Comparison of ENCODE assay signal across 21 cellular contexts in genomic region chr20:36362978-36363713, GRCh38. TPM values are rescaled to one million over a fixed set of nuclear protein-coding genes. Genes with fewer than 3 reads are reported as not detected.
DNase-seq lines count a peak whose midpoint lies in the region; ATAC-seq, FAIRE-seq and TF ChIP-seq lines count a peak whose summit lies in the region.
"Had no signal": no experiment of that assay in that cellular context is flagged by ENCODE, and none has a peak within 500 bp of the region (broad histone marks: within the 10 kb centered on the region; RNA-seq: fewer than 3 reads in every experiment).

No MANE protein-coding gene starts in this region.

- no peak overlapping the region for H3K4me2 ChIP-seq in HepG2 (ENCODE audit: low read depth, low read length)
- H3K4me2 ChIP-seq in H1 (ENCODE audit: insufficient read depth in 1 of 2, low read depth in 2 of 2, low read length in 2 of 2) = no peak overlapping the region
- H3K4me2 ChIP-seq: BLaER1, GM23338 had no signal

- CTCF ChIA-PET in HepG2 (lab: Yijun Ruan, JAX; ENCODE audit: low intra/inter-chr PET ratio, low total read pairs) = no interaction called here
- CTCF ChIA-PET in H1 (lab: Charles Lee; ENCODE audit: partially characterized antibody) = interaction anchor here (1.0 kb wide), 2 partner anchors 15 to 28 kb away, joined by 3 read pairs; no protein-coding TSS in a partner anchor

- H3K18ac ChIP-seq in H1 (ENCODE audit: extremely low read depth, low read length) = no peak overlapping the region

- H2BK15ac ChIP-seq in H1 (ENCODE audit: low read length) = no peak overlapping the region

- H2AFZ ChIP-seq in HepG2 (ENCODE audit: low read length) (no peak overlapping the region), H1 (ENCODE audit: low read length) (no peak overlapping the region)
- H2AFZ ChIP-seq: GM23338 had no signal

- peaks cover 10% of the 10 kb centered on the region for H3K4me1 ChIP-seq in HepG2 (ENCODE audit: insufficient read depth, low read length)
- no peaks in the 10 kb centered on the region for H3K4me1 ChIP-seq in right lobe of liver
- peaks cover 0 to 9% (median under 1%) of the 10 kb centered on the region in 4 experiments; a peak in 3 of 7 replicates for H3K4me1 ChIP-seq in H1 (replicated peaks in 1 of 4; ENCODE audit: control insufficient read depth in 3 of 4, insufficient read depth in 4 of 4, low read length in 3 of 4)
- H3K4me1 ChIP-seq: HAP-1 had no signal

- POLR2A ChIA-PET in HepG2 (lab: Yijun Ruan, JAX) = no interaction called here
- POLR2A ChIA-PET in H1 (lab: Charles Lee; ENCODE audit: partially characterized antibody) = interaction anchor here (1.4 kb wide), 1 partner anchor 50 kb away, joined by 3 read pairs; no protein-coding TSS in a partner anchor

- H3K9me3 ChIP-seq in HepG2 (ENCODE audit: low read length) (no peaks in the 10 kb centered on the region), right lobe of liver (no peaks in the 10 kb centered on the region), H1 (ENCODE audit: insufficient read depth in 2 of 2, low read depth in 1 of 2, low read length in 1 of 2) (no peaks in the 10 kb centered on the region)
- H3K9me3 ChIP-seq: BLaER1, Caco-2, HAP-1 had no signal

- peaks cover 12% of the 10 kb centered on the region for H3K27me3 Mint-ChIP-seq in endothelial cell (ENCODE audit: unreplicated experiment)

- H3K14ac ChIP-seq in H1 (ENCODE audit: insufficient read length) = no peak overlapping the region

- DNase-seq in HepG2 (ENCODE audit: low spot score) = no peak
- DNase-seq in right lobe of liver = no peak
- DNase-seq in H1 (ENCODE audit: low read depth in 1 of 2, low spot score in 2 of 2) = no peak
- no peak for DNase-seq in DMS79 treated with DMSO at 0.1 percent for 48 hours (lab: John Stamatoyannopoulos, UW)
- DNase-seq in endothelial cell (ENCODE audit: low spot score) = no peak
- DNase-seq: Caco-2; CD4-positive, CD25-positive, alpha-beta regulatory T cell; CD8-positive, alpha-beta T cell; DMS153; EL; GDM1 had no signal

- in situ Hi-C loops in HepG2 (cut with HindIII; ENCODE audit: extremely low pct_ligation_motif_present, low pct_unique_long_range_greater_than_20kb) = no loop called here

- no peak overlapping the region for H4K91ac ChIP-seq in H1 (replicated peaks; ENCODE audit: insufficient read length, low read length)

- H3K9ac ChIP-seq in HepG2 (ENCODE audit: insufficient read depth, low read depth, low read length) (no peak overlapping the region), H1 (replicated peaks in 1 of 4; ENCODE audit: extremely low read depth in 1 of 4, low read depth in 3 of 4, low read length in 3 of 4) (no peak overlapping the region; a peak in 1 of 7 replicates)
- H3K9ac ChIP-seq: BLaER1 had no signal

- no peak for TF ChIP-seq RAD21 in HepG2 (CRISPR knock-in tag; IDR thresholded peaks at IDR 0.05)
- TF ChIP-seq RAD21 in H1 (IDR thresholded peaks at IDR 0.05 in 1 of 2, conservative IDR thresholded peaks at IDR 0.05 in 1 of 2; ENCODE audit: low read depth in 2 of 2, low read length in 2 of 2) = no peak

- no peaks in the 10 kb centered on the region for H3K23me2 ChIP-seq in H1 (ENCODE audit: low read depth, low read length)

- H2BK5ac ChIP-seq in H1 (ENCODE audit: low read depth, low read length) = no peak overlapping the region

- H3K4ac ChIP-seq in H1 (replicated peaks; ENCODE audit: insufficient read length, low read depth, low read length) = no peak overlapping the region

- no peak overlapping the region for H3K4me3 Mint-ChIP-seq in endothelial cell (ENCODE audit: unreplicated experiment)
- H3K4me3 Mint-ChIP-seq: B cell; CD4-positive, CD25-positive, alpha-beta regulatory T cell; CD8-positive, alpha-beta T cell; GM23338 had no signal

- peaks cover 7% of the 10 kb centered on the region for H3K4me1 Mint-ChIP-seq in endothelial cell (ENCODE audit: unreplicated experiment)
- H3K4me1 Mint-ChIP-seq: B cell; CD4-positive, CD25-positive, alpha-beta regulatory T cell had no signal

- BruUV-seq in HepG2 (replicated peaks; lab: Mats Ljungman, UMichigan) = no TSS peak

- intact Hi-C loops in HepG2 (cut with micrococcal nuclease; ENCODE audit: unreplicated experiment) = no loop called here
- intact Hi-C loops in right lobe of liver (cut with DNase I) = no loop called here

- no peak overlapping the region for H4K5ac ChIP-seq in H1 (ENCODE audit: insufficient read length, low read depth, low read length)

- no peak overlapping the region for H3K56ac ChIP-seq in H1 (replicated peaks; ENCODE audit: insufficient read length, low read depth, low read length)

- H2BK12ac ChIP-seq in H1 (ENCODE audit: low read depth, low read length) = no peak overlapping the region

- no peak overlapping the region for H2AK5ac ChIP-seq in H1 (ENCODE audit: low read depth, low read length)

- H3K9me3 Mint-ChIP-seq in endothelial cell (ENCODE audit: unreplicated experiment) = no peaks in the 10 kb centered on the region
- H3K9me3 Mint-ChIP-seq: CD8-positive, alpha-beta T cell; GM23338 had no signal

- H3K36me3 ChIP-seq in HepG2 (replicated peaks in 1 of 2; ENCODE audit: control insufficient read depth in 1 of 2, insufficient read depth in 2 of 2, low read length in 2 of 2) (no peaks in the 10 kb centered on the region), right lobe of liver (no peaks in the 10 kb centered on the region), H1 (ENCODE audit: control insufficient read depth in 2 of 4, insufficient read depth in 4 of 4, low read length in 3 of 4) (no peaks in the 10 kb centered on the region; a peak in 1 of 8 replicates)
- H3K36me3 ChIP-seq: BLaER1, HAP-1 had no signal

- H4K8ac ChIP-seq in H1 (ENCODE audit: extremely low read depth, insufficient read depth, low read length) = peak overlapping the region; percentile 19

- TF ChIP-seq POLR2A in HepG2 (IDR thresholded peaks at IDR 0.05; ENCODE audit: insufficient read depth in 1 of 2, low read depth in 2 of 2, low read length in 2 of 2) = no peak
- no peak for TF ChIP-seq POLR2A in right lobe of liver (IDR thresholded peaks at IDR 0.05)
- no peak for TF ChIP-seq POLR2A in H1 (IDR thresholded peaks at IDR 0.05; ENCODE audit: control extremely low read depth in 1 of 2, low read depth in 2 of 2, low read length in 2 of 2)

- H3K27ac ChIP-seq in HepG2 (ENCODE audit: extremely low read length, insufficient read depth, low read length) = no peak overlapping the region
- H3K27ac ChIP-seq in right lobe of liver = no peak overlapping the region
- peak overlapping the region; percentile 41 for H3K27ac ChIP-seq in angular gyrus (ENCODE audit: low read depth, low read length)
- no peak overlapping the region for H3K27ac ChIP-seq in H1 (ENCODE audit: low read depth, low read length)
- H3K27ac ChIP-seq: 22Rv1, BLaER1, C4-2B had no signal

- H3K79me1 ChIP-seq in H1 (ENCODE audit: low read depth, low read length) = no peaks in the 10 kb centered on the region

- H3K27ac Mint-ChIP-seq in endothelial cell (ENCODE audit: unreplicated experiment) = no peak overlapping the region
- H3K27ac Mint-ChIP-seq: B cell; CD4-positive, CD25-positive, alpha-beta regulatory T cell; CD8-positive, alpha-beta T cell; GM23338 had no signal

- H3K4me3 ChIP-seq in HepG2 (replicated peaks in 1 of 3; ENCODE audit: insufficient read depth in 1 of 3, low read depth in 2 of 3, low read length in 3 of 3) (no peak overlapping the region), right lobe of liver (no peak overlapping the region), H1 (ENCODE audit: extremely low read depth in 1 of 4, insufficient read depth in 2 of 4, low read depth in 3 of 4, low read length in 4 of 4) (no peak overlapping the region)
- H3K4me3 ChIP-seq: BLaER1, GM12878, GM23338, HAP-1 had no signal

- H4K20me1 ChIP-seq in HepG2 (ENCODE audit: insufficient read depth, low read length) (no peaks in the 10 kb centered on the region; the same call in 1 of the 2 replicates), H1 (replicated peaks in 1 of 2; ENCODE audit: control insufficient read depth in 1 of 2, insufficient read depth in 2 of 2, low read length in 2 of 2) (peaks cover 0 to 2% of the 10 kb centered on the region in 2 experiments)
- H4K20me1 ChIP-seq: BLaER1 had no signal

- FAIRE-seq in HepG2 (lab: Jason Lieb, UNC) (no peak), H1 (lab: Jason Lieb, UNC) (no peak)
- FAIRE-seq: A204.1, GM12878, H54 had no signal

- no peak; the same call in 2 of the 3 replicates for ATAC-seq in HepG2
- ATAC-seq in right lobe of liver = no peak
- ATAC-seq: CD8-positive, alpha-beta T cell; GM12878; GM23338 had no signal

- H3K23ac ChIP-seq in H1 (ENCODE audit: insufficient read length) = no peak overlapping the region

- TF ChIP-seq CTCF in HepG2 (CRISPR knock-in tag; IDR thresholded peaks at IDR 0.05) (no peak), right lobe of liver (IDR thresholded peaks at IDR 0.05) (no peak), H1 (IDR thresholded peaks at IDR 0.05; ENCODE audit: control extremely low read depth in 1 of 3, insufficient read depth in 1 of 3, low read depth in 1 of 3, low read length in 3 of 3) (no peak), endothelial cell (IDR thresholded peaks at IDR 0.05; ENCODE audit: unreplicated experiment) (no peak)

- WGBS in HepG2 (ENCODE audit: low lambda C conversion rate) = 44% methylated on average over 9 of the region's 9 CpGs
- WGBS in right lobe of liver (ENCODE audit: insufficient coverage, low coverage, low lambda C conversion rate, missing lambda C conversion rate) = 63% methylated on average over 6 of the region's 9 CpGs
- WGBS in H1 (ENCODE audit: extremely low coverage in 1 of 2, insufficient coverage in 1 of 2, insufficient read length in 1 of 2, insufficient replicate concordance in 2 of 2, low coverage in 1 of 2, low lambda C conversion rate in 2 of 2, missing lambda C conversion rate in 1 of 2), 2 experiments = 84% methylated on average over 9 of the region's 9 CpGs; no CpG with 5 or more reads in 1 of the 2 experiments

- H2BK120ac ChIP-seq in H1 (replicated peaks; ENCODE audit: low read depth, low read length) = no peak overlapping the region

- H3K36me3 Mint-ChIP-seq in endothelial cell (ENCODE audit: low read depth, unreplicated experiment) = no peaks in the 10 kb centered on the region
- H3K36me3 Mint-ChIP-seq: CD4-positive, CD25-positive, alpha-beta regulatory T cell; CD8-positive, alpha-beta T cell had no signal

- no peak overlapping the region for H2BK20ac ChIP-seq in H1 (ENCODE audit: low read length)

- H3K27me3 ChIP-seq in HepG2 (ENCODE audit: control insufficient read depth in 1 of 2, insufficient read depth in 2 of 2, low read length in 2 of 2) (peaks cover 2 to 28% of the 10 kb centered on the region in 2 experiments; a peak in 3 of 5 replicates), right lobe of liver (no peaks in the 10 kb centered on the region), H1 (replicated peaks in 1 of 4; ENCODE audit: control insufficient read depth in 3 of 4, extremely low read depth in 1 of 4, insufficient read depth in 3 of 4, low read length in 3 of 4) (no peaks in the 10 kb centered on the region)
- H3K27me3 ChIP-seq: BLaER1 had no signal

- TF ChIP-seq EP300 in HepG2 (IDR thresholded peaks at IDR 0.05; ENCODE audit: low read depth in 2 of 2, low read length in 2 of 2) = no peak
- no peak for TF ChIP-seq EP300 in HepG2 (CRISPR knock-in tag; IDR thresholded peaks at IDR 0.05; ENCODE audit: borderline replicate concordance)
- TF ChIP-seq EP300 in H1 (IDR thresholded peaks at IDR 0.05; ENCODE audit: borderline replicate concordance in 1 of 2, low read depth in 2 of 2, low read length in 2 of 2) = no peak

- H3K79me2 ChIP-seq in HepG2 (ENCODE audit: insufficient read depth, low read length) (no peaks in the 10 kb centered on the region), H1 (ENCODE audit: control insufficient read depth in 1 of 2, insufficient read depth in 2 of 2, low read length in 2 of 2) (no peaks in the 10 kb centered on the region)

RNA-seq across cellular contexts. Expression of gene DLGAP4, which starts 57.0 kb away (rescaled TPM):
- total RNA-seq in HepG2 (2016; rRNA removed; fragmentation: Illumina TruSeq; extraction: Trizol) (13.3 and 15.2 TPM in 2 replicates), right lobe of liver (10 to 100 TPM; 15.5 to 35.1 (median 23.2) TPM), endothelial cell (ENCODE audit: unreplicated experiment) (172 TPM)
- 17.7 and 20.1 TPM in 2 replicates for total RNA-seq in HepG2 (2016; cell fraction: cytosol; rRNA removed; fragmentation: Illumina TruSeq; extraction: Trizol; ENCODE audit: low read depth)
- total RNA-seq in HepG2 (2016; cell fraction: insoluble cytoplasmic fraction; rRNA removed; fragmentation: Illumina TruSeq; extraction: Trizol) = 10.7 and 12.5 TPM in 2 replicates
- total RNA-seq in HepG2 (2016; cell fraction: membrane; rRNA removed; fragmentation: Illumina TruSeq; extraction: Trizol) = 30.2 and 36.1 TPM in 2 replicates
- total RNA-seq in HepG2 (2016; cell fraction: nucleus; rRNA removed; fragmentation: Illumina TruSeq; extraction: Trizol) = 14.3 and 17.6 TPM in 2 replicates
- polyA plus RNA-seq in HepG2 (2011; rRNA removed) (26.7 and 33.5 TPM in 2 replicates), H1 (2011; rRNA removed) (41.2 and 81.9 TPM in 2 replicates)
- polyA plus RNA-seq in HepG2 (2011; cell fraction: cytosol; rRNA removed) = 18.9 and 28.9 TPM in 2 replicates
- 81.3 and 93.4 TPM in 2 replicates for polyA plus RNA-seq in HepG2 (2011; cell fraction: nucleus; rRNA removed)
- 33.2 and 39.1 TPM in 2 replicates for polyA plus RNA-seq in HepG2 (2012)
- 42.6 and 57.9 TPM in 2 replicates for polyA plus RNA-seq in HepG2 (2016; cell fraction: cytosol; fragmentation: Illumina TruSeq; extraction: Trizol; ENCODE audit: low read depth)
- polyA plus RNA-seq in HepG2 (2016; cell fraction: insoluble cytoplasmic fraction; fragmentation: Illumina TruSeq; extraction: Trizol; ENCODE audit: low read depth) = 32.0 and 44.7 TPM in 2 replicates
- polyA plus RNA-seq in HepG2 (2016; cell fraction: membrane; fragmentation: Illumina TruSeq; extraction: Trizol; ENCODE audit: low read depth) = 45.4 and 49.0 TPM in 2 replicates
- 63.9 and 68.5 TPM in 2 replicates for polyA plus RNA-seq in HepG2 (2016; cell fraction: nucleus; fragmentation: Illumina TruSeq; extraction: Trizol; ENCODE audit: insufficient read depth, low read depth)
- 15.9 and 38.7 TPM in 2 replicates for polyA minus RNA-seq in HepG2 (2011; rRNA and poly(A)+ RNA removed; ENCODE audit: low replicate concordance)
- polyA minus RNA-seq in HepG2 (2011; cell fraction: cytosol; rRNA and poly(A)+ RNA removed) = 33.7 and 42.9 TPM in 2 replicates
- polyA minus RNA-seq in HepG2 (2011; cell fraction: nucleus; rRNA and poly(A)+ RNA removed) = 29.9 and 33.6 TPM in 2 replicates
- 57.2 and 61.8 TPM in 2 replicates for total RNA-seq in H1 (2021; fragmentation: NEBNext Ultra II Directional; extraction: Animal tissue kit (Norgen Biotek cat#: 25700))
- 38.1 TPM for polyA plus RNA-seq in H1 (2011; cell fraction: cytosol; rRNA removed)
- polyA plus RNA-seq in H1 (2011; cell fraction: nucleus; rRNA removed) = 82.7 TPM
- 43.5 to 57.6 TPM (median 49.1 TPM) in 4 replicates for polyA plus RNA-seq in H1 (2012, experiment 1 of 2)
- polyA plus RNA-seq in H1 (2012, experiment 2 of 2) = 36.6 TPM
- 40.4 TPM for polyA plus RNA-seq in H1 (2013, experiment 1 of 2)
- 39.5 TPM for polyA plus RNA-seq in H1 (2013, experiment 2 of 2)
- polyA minus RNA-seq in H1 (2011; rRNA and poly(A)+ RNA removed) = 33.9 and 37.3 TPM in 2 replicates
- polyA minus RNA-seq in H1 (2011; cell fraction: cytosol; rRNA and poly(A)+ RNA removed) = 84.8 TPM
- 50.5 TPM for polyA minus RNA-seq in H1 (2011; cell fraction: nucleus; rRNA and poly(A)+ RNA removed)

Comparison
In these comparisons a context has a peak if more than half of its experiments do, and no peak if none do; other contexts are left out.
1. Of the 41 proteins assayed by ChIP-seq in both HepG2 and H1: peak only in HepG2: MAX; only in H1: none; in both: none; in neither: 40.